29 cellular contexts compared by ENCODE assay signal in the genomic region with DNA sequence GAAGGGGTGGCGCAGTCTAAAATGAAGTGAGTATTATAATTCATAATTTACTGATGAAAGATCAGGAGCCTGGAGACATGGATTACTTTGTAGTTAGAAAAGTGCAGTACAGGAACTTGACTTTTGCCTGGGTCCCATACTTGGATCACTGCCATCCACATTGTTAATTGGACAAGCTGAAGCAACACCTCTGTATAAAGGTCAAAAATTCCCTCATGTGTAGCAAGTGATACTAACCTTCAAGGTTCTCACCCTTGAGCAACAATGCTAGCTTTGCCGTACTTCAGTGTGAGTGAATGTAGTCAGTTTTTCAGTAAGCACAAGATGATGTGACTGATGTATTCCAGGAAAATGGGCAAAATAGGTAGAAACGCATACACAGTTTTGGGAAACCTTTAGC. TPM values are rescaled to one million over a fixed set of nuclear protein-coding genes. Genes with fewer than 3 reads are reported as not detected.
"Had no signal": no experiment of that assay in that cellular context is flagged by ENCODE, and none has a peak within 500 bp of the region (broad histone marks: within the 10 kb centered on the region; RNA-seq: fewer than 3 reads in every experiment).

No MANE protein-coding gene starts in this region.

- H3K4me3 ChIP-seq: ascending aorta, cardiac muscle cell, hepatocyte, lower lobe of right lung, skin epidermis, stomach, thyroid gland, upper lobe of right lung had no signal

- H3K9me3 ChIP-seq: neutrophil, thyroid gland, upper lobe of right lung had no signal

- H3K79me2 ChIP-seq: hepatocyte had no signal

- H3K27ac ChIP-seq: ascending aorta, foreskin keratinocyte, hepatocyte, lower lobe of right lung, stomach, thyroid gland, upper lobe of right lung, VCaP had no signal

- H3K4me1 ChIP-seq: thyroid gland, upper lobe of right lung had no signal

- ATAC-seq: activated CD4-positive, CD25-positive, alpha-beta regulatory T cell treated with anti-CD3 and anti-CD28 coated beads, Interleukin-2, amount 50 U/mL, for 24 hours; esophagus mucosa; foreskin keratinocyte; lower lobe of right lung; sciatic nerve; stimulated activated naive B cell treated with anti-CD40 and anti-IgM and Interleukin-4, amounts not matched to agents 10 μg/mL and 1 μg/mL and 100 μg/mL, for 72 hours; upper lobe of right lung had no signal

- H3K27me3 ChIP-seq: ascending aorta, cardiac muscle cell, foreskin keratinocyte, hepatocyte, neutrophil, stomach, thyroid gland, upper lobe of right lung had no signal

- H2AFZ ChIP-seq: hepatocyte had no signal

- H3K4me2 ChIP-seq: hepatocyte had no signal

- H3K36me3 ChIP-seq: ascending aorta, cardiac muscle cell, lower lobe of right lung, neutrophil, stomach, thyroid gland, upper lobe of right lung had no signal

- DNase-seq: activated CD4-positive, alpha-beta memory T cell treated with anti-CD3 and anti-CD28 coated beads for 36 hours; activated CD4-positive, alpha-beta T cell treated with anti-CD3 and anti-CD28 coated beads for 48 hours; activated CD8-positive, alpha-beta memory T cell treated with anti-CD3 and anti-CD28 coated beads, Interleukin-2, amount 50 U/mL, for 48 hours; activated gamma-delta T cell; activated naive CD4-positive, alpha-beta T cell treated with anti-CD3 and anti-CD28 coated beads, Interleukin-2, amount 10 ng/mL, durations not matched to agents 7 days and 5 days; activated naive CD8-positive, alpha-beta T cell treated with anti-CD3 and anti-CD28 coated beads, Interleukin-2, amount 10 ng/mL, durations not matched to agents 7 days and 5 days; activated T-cell treated with anti-CD3 and anti-CD28 coated beads, Interleukin-2, amount 50 U/mL, for 24 hours; foreskin keratinocyte; islet precursor cell; lower lobe of right lung; naive B cell; nephron progenitor cell; stimulated activated CD4-positive, alpha-beta T cell treated with anti-CD3 and anti-CD28 coated beads, Interleukin-1b, Interleukin-23, amount 100 ng/mL, for 48 hours; stimulated activated naive B cell treated with anti-CD40 and anti-IgM and Interleukin-4, amounts not matched to agents 10 μg/mL and 1 μg/mL and 100 μg/mL, for 72 hours; stomach; SW 1271; T-helper 9 cell; thyroid gland; upper lobe of right lung had no signal

RNA-seq across cellular contexts. Expression of gene PLBD1, which starts 44.6 kb away (rescaled TPM):
- total RNA-seq: activated CD4-positive, alpha-beta memory T cell treated with anti-CD3 and anti-CD28 coated beads for 36 hours; endothelial cell of umbilical vein had no signal
